22 cellular contexts compared by ENCODE assay signal in the genomic region with DNA sequence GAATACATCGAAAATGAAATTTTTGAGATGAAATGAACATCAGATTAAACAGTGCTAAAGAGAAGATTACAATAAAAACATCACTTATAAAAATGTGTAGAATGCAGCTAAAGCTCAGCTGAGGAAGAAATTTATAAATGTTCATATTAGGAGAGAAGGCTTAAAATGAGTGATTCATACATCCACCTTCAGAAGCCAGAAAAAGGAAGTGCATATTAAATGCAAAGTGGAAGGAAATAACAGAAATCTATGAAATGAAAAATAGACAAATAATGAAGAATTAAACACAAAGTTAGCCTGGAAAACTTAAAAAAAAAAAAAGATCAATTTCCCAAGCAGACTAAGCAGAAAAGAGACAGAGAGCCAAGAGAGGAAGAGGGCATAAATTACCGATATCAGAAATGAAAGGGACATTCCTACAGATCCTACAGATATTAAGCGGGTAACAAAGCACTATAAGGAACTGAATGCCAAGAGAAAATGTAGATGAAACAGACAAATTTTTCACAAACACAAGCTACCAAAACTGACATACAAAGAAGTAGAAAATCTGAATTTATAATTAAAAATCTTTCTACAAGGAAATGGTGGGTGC. TPM values are rescaled to one million over a fixed set of nuclear protein-coding genes. Genes with fewer than 3 reads are reported as not detected.
DNase-seq lines count a peak whose midpoint lies in the region; ATAC-seq and TF ChIP-seq lines count a peak whose summit lies in the region.
"Had no signal": no experiment of that assay in that cellular context is flagged by ENCODE, and none has a peak within 500 bp of the region (broad histone marks: within the 10 kb centered on the region; RNA-seq: fewer than 3 reads in every experiment).

No MANE protein-coding gene starts in this region.

- POLR2A ChIA-PET in HEK293 (lab: Yijun Ruan, JAX), result no interaction called here

- WGBS in right lobe of liver (ENCODE audit: insufficient coverage, low coverage, low lambda C conversion rate, missing lambda C conversion rate), result 51% methylated on average over 2 of the region's 3 CpGs
- 77 to 96% (median 95%) methylated on average over 3 of the region's 3 CpGs for WGBS in heart left ventricle, 4 donors

- CTCF ChIA-PET in HEK293 (lab: Yijun Ruan, JAX), result interaction anchor here (0.7 to 1.2 kb wide), 3 partner anchors 21 to 646 kb away, joined by 3 to 4 read pairs (median 3); no protein-coding TSS in a partner anchor

- H2AFZ ChIP-seq in Karpas-422 (ENCODE audit: low read length), result no peak overlapping the region
- H2AFZ ChIP-seq: GM23248 had no signal

- TF ChIP-seq POLR2A in right lobe of liver (IDR thresholded peaks at IDR 0.05), result no peak
- no peak for TF ChIP-seq POLR2A in heart left ventricle (IDR thresholded peaks at IDR 0.05)

- H4K20me1 ChIP-seq in Karpas-422 (ENCODE audit: insufficient read depth, low read depth, low read length), result peaks cover 68% of the 10 kb centered on the region

- TF ChIP-seq CTCF in HEK293 (tag by site-specific recombination; IDR thresholded peaks at IDR 0.05) (no peak), VCaP (conservative IDR thresholded peaks at IDR 0.05) (no peak), right lobe of liver (IDR thresholded peaks at IDR 0.05) (no peak), heart left ventricle (IDR thresholded peaks at IDR 0.05) (no peak)

- no peaks in the 10 kb centered on the region for H3K9me2 ChIP-seq in Karpas-422 (replicated peaks; ENCODE audit: insufficient read depth, low read length)

- intact Hi-C loops in right lobe of liver (cut with DNase I), result no loop called here
- intact Hi-C loops in heart left ventricle (cut with DNase I), result no loop called here

- ATAC-seq in right lobe of liver (no peak), HG02840 (IDR thresholded peaks at IDR 0.05; ENCODE audit: low FRiP score, unreplicated experiment) (no peak), heart left ventricle (no peak)

- H3K4me1 ChIP-seq in HEK293 (ENCODE audit: control insufficient read depth, insufficient read depth, low read length) (no peaks in the 10 kb centered on the region), Karpas-422 (ENCODE audit: low read length) (peaks cover 13% of the 10 kb centered on the region), right lobe of liver (no peaks in the 10 kb centered on the region), heart left ventricle (peaks cover 0 to 47% (median 22%) of the 10 kb centered on the region in 12 donors)

- H3K4me2 ChIP-seq in Karpas-422 (ENCODE audit: low read depth, low read length, poor library complexity, severe bottlenecking), result peak overlapping the region; percentile 19

- H3K27me3 ChIP-seq in Karpas-422 (ENCODE audit: low read length), result no peaks in the 10 kb centered on the region
- H3K27me3 ChIP-seq in right lobe of liver, result no peaks in the 10 kb centered on the region
- no peaks in the 10 kb centered on the region for H3K27me3 ChIP-seq in heart left ventricle

- H3K9me3 ChIP-seq in HEK293 (ENCODE audit: control insufficient read depth, insufficient read depth, low read depth, low read length) (no peaks in the 10 kb centered on the region), Karpas-422 (ENCODE audit: low read length) (no peaks in the 10 kb centered on the region), right lobe of liver (no peaks in the 10 kb centered on the region), heart left ventricle (peaks cover 0 to 5% (median 0%) of the 10 kb centered on the region in 12 donors)

- H3K36me3 ChIP-seq in HEK293 (ENCODE audit: control insufficient read depth in 2 of 2, insufficient read depth in 1 of 2, low read length in 2 of 2) (no peaks in the 10 kb centered on the region), Karpas-422 (ENCODE audit: insufficient read depth, low read length) (no peaks in the 10 kb centered on the region), right lobe of liver (no peaks in the 10 kb centered on the region), heart left ventricle (no peaks in the 10 kb centered on the region)

- H3K9ac ChIP-seq in Karpas-422 (ENCODE audit: low read length), result no peak overlapping the region
- H3K9ac ChIP-seq: GM23248 had no signal

- no peak overlapping the region for H3K4me3 ChIP-seq in HEK293 (ENCODE audit: low read depth, low read length)
- no peak overlapping the region for H3K4me3 ChIP-seq in Karpas-422 (ENCODE audit: low read length)
- no peak overlapping the region for H3K4me3 ChIP-seq in right lobe of liver
- H3K4me3 ChIP-seq in heart left ventricle, result no peak overlapping the region
- H3K4me3 ChIP-seq: GM23248, SK-N-MC had no signal

- no peak overlapping the region for H3K27ac ChIP-seq in HEK293 (ENCODE audit: extremely low read depth, low read depth, low read length)
- no peak overlapping the region for H3K27ac ChIP-seq in Karpas-422 (ENCODE audit: low read length)
- peak overlapping the region; percentile 76 for H3K27ac ChIP-seq in VCaP
- H3K27ac ChIP-seq in right lobe of liver, result no peak overlapping the region
- no peak overlapping the region for H3K27ac ChIP-seq in heart left ventricle
- H3K27ac ChIP-seq: C4-2B, GM23248, SK-N-MC had no signal

- peaks cover 8% of the 10 kb centered on the region; the same call in 1 of the 2 replicates for H3K79me2 ChIP-seq in Karpas-422 (ENCODE audit: low read length)

- DNase-seq in Karpas-422 (peak; percentile 51), dermis blood vessel endothelial cell (peak; percentile 14), right lobe of liver (no peak), heart left ventricle (no peak)
- DNase-seq: CD8-positive, alpha-beta memory T cell; DMS153; DND-41; GM23248; H7; IMR-90; NCI-H1048; NCI-H1417; NCI-H1694; NCI-H2029 treated with DMSO at 0.1 percent for 48 hours; NCI-H446 treated with DMSO at 0.1 percent for 48 hours; NCI-H82; SIG-M5 had no signal

TF ChIP-seq in HEK293, 187 proteins besides CTCF, POLR2A, EP300 and RAD21:
- peak; percentile 94 for TF ChIP-seq ZNF558 (tag by site-specific recombination; IDR thresholded peaks at IDR 0.05)
- TF ChIP-seq, protein P1, sequence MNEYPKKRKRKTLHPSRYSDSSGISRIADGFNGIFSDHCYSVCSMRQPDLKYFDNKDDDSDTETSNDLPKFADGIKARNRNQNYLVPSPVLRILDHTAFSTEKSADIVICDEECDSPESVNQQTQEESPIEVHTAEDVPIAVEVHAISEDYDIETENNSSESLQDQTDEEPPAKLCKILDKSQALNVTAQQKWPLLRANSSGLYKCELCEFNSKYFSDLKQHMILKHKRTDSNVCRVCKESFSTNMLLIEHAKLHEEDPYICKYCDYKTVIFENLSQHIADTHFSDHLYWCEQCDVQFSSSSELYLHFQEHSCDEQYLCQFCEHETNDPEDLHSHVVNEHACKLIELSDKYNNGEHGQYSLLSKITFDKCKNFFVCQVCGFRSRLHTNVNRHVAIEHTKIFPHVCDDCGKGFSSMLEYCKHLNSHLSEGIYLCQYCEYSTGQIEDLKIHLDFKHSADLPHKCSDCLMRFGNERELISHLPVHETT (tag by site-specific recombination; IDR thresholded peaks at IDR 0.05), result no peak

RNA-seq across cellular contexts. Expression of a gene that starts 7.2 kb away (rescaled TPM):
- 8.8 and 17.2 TPM in 2 replicates for total RNA-seq in Karpas-422 (2014; rRNA removed; shearing (Covaris generic); ENCODE audit: low replicate concordance)
- total RNA-seq in dermis blood vessel endothelial cell (44.6 and 47.0 TPM in 2 replicates), right lobe of liver (10 to 100 TPM in 5 of 6 experiments, 1 to 10 TPM in 1; 8.5 to 17.0 (median 14.1) TPM), heart left ventricle (10 to 100 TPM; 35.5 to 53.7 (median 44.7) TPM)
- polyA plus RNA-seq in heart left ventricle, result 10 to 100 TPM; 27.4 to 61.1 TPM

Comparison
In these comparisons a context has a peak if more than half of its experiments do, and no peak if none do; other contexts are left out.
1. DNase-seq: peak in Karpas-422 (single experiment) and dermis blood vessel endothelial cell (single experiment); none in right lobe of liver (0 of 3) and heart left ventricle (0 of 5).